1 cellular context compared by ENCODE assay signal in the genomic region with DNA sequence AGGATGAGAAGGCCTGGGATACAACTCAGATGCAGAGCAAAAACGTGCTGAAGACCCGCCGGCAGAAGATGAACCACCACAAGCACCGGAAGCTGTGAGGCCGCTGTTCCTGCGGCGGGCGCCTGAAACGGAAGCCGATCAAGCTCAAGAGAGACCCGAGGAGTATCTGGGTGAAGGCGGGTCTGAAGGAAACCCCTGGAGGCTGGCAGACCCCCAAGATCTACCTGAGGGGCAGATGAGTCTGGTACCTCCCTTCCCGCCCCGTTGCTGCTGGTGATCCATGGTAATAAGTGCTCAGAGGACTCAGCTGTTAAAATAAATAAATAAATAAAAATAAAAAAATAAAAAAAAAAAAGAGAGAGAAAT.
TF ChIP-seq lines count a peak whose summit lies in the region.

No MANE protein-coding gene starts in this region.

TF ChIP-seq in HEK293, 187 proteins besides CTCF, POLR2A, EP300 and RAD21 (continued from another document):
- TF ChIP-seq, protein P1, sequence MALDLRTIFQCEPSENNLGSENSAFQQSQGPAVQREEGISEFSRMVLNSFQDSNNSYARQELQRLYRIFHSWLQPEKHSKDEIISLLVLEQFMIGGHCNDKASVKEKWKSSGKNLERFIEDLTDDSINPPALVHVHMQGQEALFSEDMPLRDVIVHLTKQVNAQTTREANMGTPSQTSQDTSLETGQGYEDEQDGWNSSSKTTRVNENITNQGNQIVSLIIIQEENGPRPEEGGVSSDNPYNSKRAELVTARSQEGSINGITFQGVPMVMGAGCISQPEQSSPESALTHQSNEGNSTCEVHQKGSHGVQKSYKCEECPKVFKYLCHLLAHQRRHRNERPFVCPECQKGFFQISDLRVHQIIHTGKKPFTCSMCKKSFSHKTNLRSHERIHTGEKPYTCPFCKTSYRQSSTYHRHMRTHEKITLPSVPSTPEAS (tag by site-specific recombination; IDR thresholded peaks at IDR 0.05), result no peak
- TF ChIP-seq, protein P2, sequence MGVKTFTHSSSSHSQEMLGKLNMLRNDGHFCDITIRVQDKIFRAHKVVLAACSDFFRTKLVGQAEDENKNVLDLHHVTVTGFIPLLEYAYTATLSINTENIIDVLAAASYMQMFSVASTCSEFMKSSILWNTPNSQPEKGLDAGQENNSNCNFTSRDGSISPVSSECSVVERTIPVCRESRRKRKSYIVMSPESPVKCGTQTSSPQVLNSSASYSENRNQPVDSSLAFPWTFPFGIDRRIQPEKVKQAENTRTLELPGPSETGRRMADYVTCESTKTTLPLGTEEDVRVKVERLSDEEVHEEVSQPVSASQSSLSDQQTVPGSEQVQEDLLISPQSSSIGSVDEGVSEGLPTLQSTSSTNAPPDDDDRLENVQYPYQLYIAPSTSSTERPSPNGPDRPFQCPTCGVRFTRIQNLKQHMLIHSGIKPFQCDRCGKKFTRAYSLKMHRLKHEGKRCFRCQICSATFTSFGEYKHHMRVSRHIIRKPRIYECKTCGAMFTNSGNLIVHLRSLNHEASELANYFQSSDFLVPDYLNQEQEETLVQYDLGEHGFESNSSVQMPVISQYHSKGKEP (tag by site-specific recombination; IDR thresholded peaks at IDR 0.05), result no peak
- TF ChIP-seq ZNF37A (tag by site-specific recombination; IDR thresholded peaks at IDR 0.05) (no peak), ZNF830 (tag by site-specific recombination; IDR thresholded peaks at IDR 0.05; ENCODE audit: low read depth) (no peak), GLIS2 (tag by site-specific recombination; IDR thresholded peaks at IDR 0.05) (no peak), EGR2 (tag by site-specific recombination; IDR thresholded peaks at IDR 0.05; ENCODE audit: low read depth) (no peak), ZNF768 (tag by site-specific recombination; IDR thresholded peaks at IDR 0.05) (no peak), ZNF350 (tag by site-specific recombination; IDR thresholded peaks at IDR 0.05) (no peak), ZNF274 (IDR thresholded peaks at IDR 0.05; ENCODE audit: low read length) (no peak), ZNF274 (tag by site-specific recombination; IDR thresholded peaks at IDR 0.05; ENCODE audit: borderline replicate concordance) (no peak), ZNF202 (tag by site-specific recombination; IDR thresholded peaks at IDR 0.05; ENCODE audit: borderline replicate concordance) (no peak), ZNF23 (tag by site-specific recombination; IDR thresholded peaks at IDR 0.05; ENCODE audit: borderline replicate concordance) (no peak)
- TF ChIP-seq, protein P3, sequence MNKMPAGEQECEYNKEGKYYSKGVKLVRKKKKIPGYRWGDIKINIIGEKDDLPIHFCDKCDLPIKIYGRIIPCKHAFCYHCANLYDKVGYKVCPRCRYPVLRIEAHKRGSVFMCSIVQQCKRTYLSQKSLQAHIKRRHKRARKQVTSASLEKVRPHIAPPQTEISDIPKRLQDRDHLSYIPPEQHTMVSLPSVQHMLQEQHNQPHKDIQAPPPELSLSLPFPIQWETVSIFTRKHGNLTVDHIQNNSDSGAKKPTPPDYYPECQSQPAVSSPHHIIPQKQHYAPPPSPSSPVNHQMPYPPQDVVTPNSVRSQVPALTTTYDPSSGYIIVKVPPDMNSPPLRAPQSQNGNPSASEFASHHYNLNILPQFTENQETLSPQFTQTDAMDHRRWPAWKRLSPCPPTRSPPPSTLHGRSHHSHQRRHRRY (tag by site-specific recombination; IDR thresholded peaks at IDR 0.05), result no peak
TF ChIP-seq in HEK293: peak in this region for 0.
